In genomic region chr20:46058656-46059281, GRCh38 we compare ENCODE assay signal across 13 cellular contexts. TPM values are rescaled to one million over a fixed set of nuclear protein-coding genes. Genes with fewer than 3 reads are reported as not detected.
A peak's percentile ranks its signal among the peaks of the same experiment; 100 is the strongest.
DNase-seq lines count a peak whose midpoint lies in the region; ATAC-seq and TF ChIP-seq lines count a peak whose summit lies in the region.
"Had no signal": no experiment of that assay in that cellular context is flagged by ENCODE, and none has a peak within 500 bp of the region (broad histone marks: within the 10 kb centered on the region; RNA-seq: fewer than 3 reads in every experiment).

No MANE protein-coding gene starts in this region.

- ATAC-seq in esophagus mucosa (peak; percentile 12), naive B cell (ENCODE audit: low read depth in 2 of 2) (peak; percentile 34 to 46), HG03439 (IDR thresholded peaks at IDR 0.05; ENCODE audit: unreplicated experiment) (no peak)
- no peak for ATAC-seq in CD4-positive, alpha-beta T cell (ENCODE audit: poor library complexity)

- no peak overlapping the region for H2AFZ ChIP-seq in ACC112 (ENCODE audit: low read length, unreplicated experiment)

- POLR2A ChIA-PET in CD4-positive, alpha-beta T cell (lab: Charles Lee): interaction anchor here (1.0 kb wide), 1 partner anchor 54 kb away, joined by 3 read pairs; no protein-coding TSS in a partner anchor

- CTCF ChIA-PET in CD4-positive, alpha-beta T cell (lab: Charles Lee): interaction anchor here (1.7 kb wide), 1 partner anchor 36 kb away, joined by 7 read pairs; no protein-coding TSS in a partner anchor

- no peaks in the 10 kb centered on the region for H3K79me2 ChIP-seq in ACC112 (ENCODE audit: control insufficient read depth, insufficient read depth, low read length, unreplicated experiment)

- peak overlapping the region in 1 of 6 donors; percentile 30 for H3K27ac Mint-ChIP-seq in naive B cell
- no peak overlapping the region for H3K27ac Mint-ChIP-seq in CD4-positive, alpha-beta T cell
- H3K27ac Mint-ChIP-seq: activated naive CD4-positive, alpha-beta T cell treated with anti-CD3 and anti-CD28 coated beads, Interleukin-2, amount 50 U/mL, for 72 hours; T-helper 2 cell treated with Interferon-gamma antibody and Interleukin-4, amounts not matched to agents 5 μg/mL and 100 μg/mL, for 36 hours had no signal

- peaks cover 25 to 50% (median 29%) of the 10 kb centered on the region in 3 donors for H3K27me3 Mint-ChIP-seq in naive B cell
- H3K27me3 Mint-ChIP-seq in CD4-positive, alpha-beta T cell: peaks cover 37% of the 10 kb centered on the region

- no peak for TF ChIP-seq CTCF in CD4-positive, alpha-beta T cell (IDR thresholded peaks at IDR 0.05)

- intact Hi-C loops in CD4-positive, alpha-beta T cell (cut with DNase I, micrococcal nuclease): no loop called here

- peak overlapping the region in 7 of 8 donors; percentile 63 to 84 (median 77) for H3K4me3 Mint-ChIP-seq in naive B cell
- H3K4me3 Mint-ChIP-seq in CD4-positive, alpha-beta T cell: no peak overlapping the region
- H3K4me3 Mint-ChIP-seq: T-helper 2 cell treated with Interferon-gamma antibody and Interleukin-4, amounts not matched to agents 5 μg/mL and 100 μg/mL, for 36 hours had no signal

- H3K9ac ChIP-seq in HUES6 (ENCODE audit: low read length): no peak overlapping the region

- H3K4me1 Mint-ChIP-seq in naive B cell: peaks cover 42 to 56% (median 49%) of the 10 kb centered on the region in 3 donors
- peaks cover 48% of the 10 kb centered on the region for H3K4me1 Mint-ChIP-seq in CD4-positive, alpha-beta T cell (ENCODE audit: low read depth)

- peaks cover 0 to 2% (median 0%) of the 10 kb centered on the region in 7 donors for H3K9me3 Mint-ChIP-seq in naive B cell
- no peaks in the 10 kb centered on the region for H3K9me3 Mint-ChIP-seq in CD4-positive, alpha-beta T cell
- H3K9me3 Mint-ChIP-seq: activated naive CD4-positive, alpha-beta T cell treated with anti-CD3 and anti-CD28 coated beads, Interleukin-2, amount 50 U/mL, for 72 hours; T-helper 2 cell treated with Interferon-gamma antibody and Interleukin-4, amounts not matched to agents 5 μg/mL and 100 μg/mL, for 36 hours had no signal

- H3K4me3 ChIP-seq in ACC112 (ENCODE audit: low read depth, low read length): peak overlapping the region; percentile 69
- peak overlapping the region; percentile 45 for H3K4me3 ChIP-seq in HUES6 (ENCODE audit: low read depth, low read length)

- H3K9me3 ChIP-seq in HUES6 (ENCODE audit: control insufficient read depth, insufficient read depth, low read depth, low read length): no peaks in the 10 kb centered on the region
- H3K9me3 ChIP-seq in CD4-positive, alpha-beta T cell (ENCODE audit: control insufficient read depth, low read length): no peaks in the 10 kb centered on the region

- no peaks in the 10 kb centered on the region for H3K36me3 ChIP-seq in ACC112 (ENCODE audit: insufficient read depth, low read length)
- peaks cover 32% of the 10 kb centered on the region for H3K36me3 ChIP-seq in HUES6 (ENCODE audit: control insufficient read depth, insufficient read depth, low read length)

- DNase-seq in naive B cell (no peak), NCI-H69 (lab: John Stamatoyannopoulos, UW) (no peak), NCI-H1417 treated with DMSO at 0.1 percent for 48 hours (lab: John Stamatoyannopoulos, UW) (no peak)
- DNase-seq in CD4-positive, alpha-beta T cell: no peak
- DNase-seq: COR-L47, NCI-H2029 had no signal

- H3K27ac ChIP-seq in ACC112 (ENCODE audit: low read depth, low read length) (no peak overlapping the region), HUES6 (ENCODE audit: low read depth, low read length) (no peak overlapping the region)
- no peak overlapping the region for H3K27ac ChIP-seq in CD4-positive, alpha-beta T cell (ENCODE audit: low read depth, low read length)

- H3K4me1 ChIP-seq in ACC112 (ENCODE audit: control insufficient read depth, insufficient read depth, low read length, unreplicated experiment): peaks cover 6% of the 10 kb centered on the region
- peaks cover 10% of the 10 kb centered on the region for H3K4me1 ChIP-seq in HUES6 (ENCODE audit: control insufficient read depth, insufficient read depth, low read length)

- H3K27me3 ChIP-seq in ACC112 (ENCODE audit: insufficient read depth, low read length) (peaks cover 42% of the 10 kb centered on the region), HUES6 (ENCODE audit: control insufficient read depth, insufficient read depth, low read length) (peaks cover 63% of the 10 kb centered on the region)
- H3K27me3 ChIP-seq in CD4-positive, alpha-beta T cell (ENCODE audit: control insufficient read depth, insufficient read depth, low read length): peaks cover 16% of the 10 kb centered on the region

- peaks cover 38 to 42% of the 10 kb centered on the region in 2 donors for H3K36me3 Mint-ChIP-seq in naive B cell
- peaks cover 43% of the 10 kb centered on the region for H3K36me3 Mint-ChIP-seq in CD4-positive, alpha-beta T cell (ENCODE audit: low read depth)

RNA-seq across cellular contexts. Expression of gene SLC12A5, which starts 29.8 kb away (rescaled TPM):
- not detected for total RNA-seq in esophagus mucosa
- polyA plus RNA-seq in naive B cell (ENCODE audit: low read depth in 6 of 6): not detected
- 1 to 10 TPM; 1.3 to 2.4 TPM for total RNA-seq in CD4-positive, alpha-beta T cell
- total RNA-seq: subcutaneous adipose tissue had no signal

RNA-seq across cellular contexts. Expression of gene NCOA5, which starts 31.0 kb away (rescaled TPM):
- 14.3 TPM for total RNA-seq in esophagus mucosa
- polyA plus RNA-seq in naive B cell (ENCODE audit: low read depth in 6 of 6): 10 to 100 TPM; 13.8 to 39.3 (median 27.3) TPM
- total RNA-seq in CD4-positive, alpha-beta T cell: 10 to 100 TPM in 1 of 2 experiments, 1 to 10 TPM in 1; 9.7 to 10.5 TPM

RNA-seq across cellular contexts. Expression of gene MMP9, which starts 50.1 kb away (rescaled TPM):
- 3.3 TPM for total RNA-seq in esophagus mucosa
- polyA plus RNA-seq in naive B cell (ENCODE audit: low read depth in 6 of 6): under 1 TPM in 2 of 6 donors, not detected in 4; 0.19 to 0.25 TPM
- 1 to 10 TPM; 1.6 to 2.2 TPM for total RNA-seq in CD4-positive, alpha-beta T cell

RNA-seq across cellular contexts. Expression of gene CD40, which starts 59.3 kb away (rescaled TPM):
- total RNA-seq in esophagus mucosa: 7.4 TPM
- 100 to 1,000 TPM; 273 to 368 (median 312) TPM for polyA plus RNA-seq in naive B cell (ENCODE audit: low read depth in 6 of 6)
- total RNA-seq in CD4-positive, alpha-beta T cell: 1 to 10 TPM; 1.0 to 1.2 TPM

Comparison
In these comparisons a context has a peak if more than half of its experiments do, and no peak if none do; other contexts are left out.
1. ATAC-seq: peak in esophagus mucosa (single experiment) and naive B cell (2 of 2); none in CD4-positive, alpha-beta T cell (single experiment) and HG03439 (single experiment).